In genomic region chr11:124868322-124869274, GRCh38 we compare ENCODE assay signal across 20 cellular contexts. TPM values are rescaled to one million over a fixed set of nuclear protein-coding genes. Genes with fewer than 3 reads are reported as not detected.
DNase-seq lines count a peak whose midpoint lies in the region; ATAC-seq, FAIRE-seq and TF ChIP-seq lines count a peak whose summit lies in the region.
"Had no signal": no experiment of that assay in that cellular context is flagged by ENCODE, and none has a peak within 500 bp of the region (broad histone marks: within the 10 kb centered on the region; RNA-seq: fewer than 3 reads in every experiment).

No MANE protein-coding gene starts in this region.

- no peaks in the 10 kb centered on the region for H3K36me3 Mint-ChIP-seq in activated naive CD4-positive, alpha-beta T cell treated with anti-CD3 and anti-CD28 coated beads for 36 hours (ENCODE audit: low read depth)

- POLR2A ChIA-PET in Panc1 (lab: Charles Lee): no interaction called here

- CTCF ChIA-PET in activated naive CD4-positive, alpha-beta T cell treated with anti-CD3 and anti-CD28 coated beads for 36 hours (lab: Charles Lee): interaction anchor here (0.9 to 1.5 kb wide), 2 partner anchors 30 to 122 kb away, joined by 4 read pairs; no protein-coding TSS in a partner anchor
- CTCF ChIA-PET in Panc1 (lab: Charles Lee): no interaction called here

- H3K4me3 ChIP-seq in Panc1 (ENCODE audit: low read depth in 2 of 2, low read length in 2 of 2) (no peak overlapping the region), epithelial cell of esophagus (ENCODE audit: low read length) (no peak overlapping the region)

- no peak overlapping the region for H3K27ac ChIP-seq in Panc1 (ENCODE audit: low read length)
- H3K27ac ChIP-seq: epithelial cell of prostate, upper lobe of left lung had no signal

- intact Hi-C loops in activated naive CD4-positive, alpha-beta T cell treated with anti-CD3 and anti-CD28 coated beads for 36 hours (cut with micrococcal nuclease): loop anchor here (10.0 kb wide), 1 partner anchor 454 kb away; no protein-coding TSS in a partner anchor
- intact Hi-C loops in Panc1 (cut with micrococcal nuclease; ENCODE audit: unreplicated experiment): no loop called here
- intact Hi-C loops in sciatic nerve (cut with DNase I): loop anchor here (10.0 kb wide), 1 partner anchor 194 kb away; the partner anchor contains the start of genes SIAE and SPA17

- FAIRE-seq in GM12892 (lab: Jason Lieb, UNC): no peak
- FAIRE-seq: GM19239 had no signal

- peak overlapping the region; percentile 28 for H3K4me3 Mint-ChIP-seq in activated naive CD4-positive, alpha-beta T cell treated with anti-CD3 and anti-CD28 coated beads for 36 hours
- H3K4me3 Mint-ChIP-seq: T-helper 1 cell treated with Interleukin-12 subunit alpha and Interleukin-12 subunit beta and Interleukin-4 antibody, amounts not matched to agents 30 μg/mL and 1 μg/mL, for 36 hours had no signal

- ATAC-seq in Panc1: no peak; the same call in 1 of the 2 replicates
- no peak for ATAC-seq in sciatic nerve
- no peak for ATAC-seq in GM18867 (IDR thresholded peaks at IDR 0.05; ENCODE audit: unreplicated experiment)

- H3K9me3 ChIP-seq in Panc1 (ENCODE audit: control insufficient read depth, insufficient read depth, low read depth, low read length): no peaks in the 10 kb centered on the region
- H3K9me3 ChIP-seq: upper lobe of left lung had no signal

- peaks cover 80% of the 10 kb centered on the region for H3K27me3 Mint-ChIP-seq in activated naive CD4-positive, alpha-beta T cell treated with anti-CD3 and anti-CD28 coated beads for 36 hours (ENCODE audit: low read depth)

- H3K27me3 ChIP-seq in Panc1 (ENCODE audit: control insufficient read depth, insufficient read depth, low read length): peaks cover 85% of the 10 kb centered on the region

- no peak for TF ChIP-seq POLR2A in GM12892 (IDR thresholded peaks at IDR 0.05; ENCODE audit: low read depth, low read length)

- H3K36me3 ChIP-seq in Panc1 (ENCODE audit: control insufficient read depth, insufficient read depth, low read length): no peaks in the 10 kb centered on the region
- H3K36me3 ChIP-seq: upper lobe of left lung had no signal

- no peak overlapping the region for H3K27ac Mint-ChIP-seq in activated naive CD4-positive, alpha-beta T cell treated with anti-CD3 and anti-CD28 coated beads for 36 hours
- H3K27ac Mint-ChIP-seq: T-helper 1 cell treated with Interleukin-12 subunit alpha and Interleukin-12 subunit beta and Interleukin-4 antibody, amounts not matched to agents 30 μg/mL and 1 μg/mL, for 36 hours had no signal

- no TSS peak for BruUV-seq in Panc1 (replicated peaks; lab: Mats Ljungman, UMichigan)

- H3K4me1 ChIP-seq in Panc1 (ENCODE audit: control insufficient read depth, insufficient read depth, low read length): peaks cover 27% of the 10 kb centered on the region

- in situ Hi-C loops in Panc1 (cut with HindIII; ENCODE audit: low pct_unique_long_range_greater_than_20kb, low sequenced_read_pairs): no loop called here

- no peaks in the 10 kb centered on the region for H3K9me3 Mint-ChIP-seq in activated naive CD4-positive, alpha-beta T cell treated with anti-CD3 and anti-CD28 coated beads for 36 hours
- H3K9me3 Mint-ChIP-seq: T-helper 1 cell treated with Interleukin-12 subunit alpha and Interleukin-12 subunit beta and Interleukin-4 antibody, amounts not matched to agents 30 μg/mL and 1 μg/mL, for 36 hours had no signal

- H3K4me1 Mint-ChIP-seq in activated naive CD4-positive, alpha-beta T cell treated with anti-CD3 and anti-CD28 coated beads for 36 hours (ENCODE audit: low read depth): peaks cover 34% of the 10 kb centered on the region

- DNase-seq in activated naive CD4-positive, alpha-beta T cell treated with anti-CD3 and anti-CD28 coated beads for 36 hours: no peak
- DNase-seq in activated naive CD4-positive, alpha-beta T cell (lab: John Stamatoyannopoulos, UW): no peak
- DNase-seq in Panc1 (ENCODE audit: low read depth, low spot score) (no peak), epithelial cell of esophagus (ENCODE audit: low read depth) (no peak), sciatic nerve (ENCODE audit: low spot score) (peak; percentile 43), GM12892 (ENCODE audit: insufficient read length) (no peak), AG20443 (ENCODE audit: low spot score) (no peak)
- DNase-seq: activated CD4-positive, CD25-positive, alpha-beta regulatory T cell treated with anti-CD3 and anti-CD28 coated beads, Interleukin-2, amount 50 U/mL, for 72 hours; GOT3; left cardiac atrium; NCI-H1436 treated with DMSO at 0.1 percent for 48 hours; stimulated activated CD4-positive, alpha-beta T cell treated with anti-CD3 and anti-CD28 coated beads, Interleukin-2, amount 100 ng/mL, for 48 hours had no signal

- TF ChIP-seq CTCF in Panc1 (IDR thresholded peaks at IDR 0.05) (peak; percentile 2; the same call in 1 of the 2 replicates), epithelial cell of esophagus (IDR thresholded peaks at IDR 0.05; ENCODE audit: insufficient read depth, low read depth, low read length, missing control alignments) (peak; percentile 3)

RNA-seq across cellular contexts. Expression of gene ROBO3, which starts 3.4 kb away (rescaled TPM):
- 10 to 100 TPM; 24.2 to 24.5 TPM for total RNA-seq in activated naive CD4-positive, alpha-beta T cell treated with anti-CD3 and anti-CD28 coated beads for 36 hours
- 12.0 TPM for total RNA-seq in Panc1 (2021; ENCODE audit: unreplicated experiment)
- 15.7 TPM for polyA plus RNA-seq in Panc1 (2012; ENCODE audit: insufficient read length)
- 36.6 TPM for total RNA-seq in sciatic nerve
- polyA plus RNA-seq in GM12892 (2012; ENCODE audit: missing spikeins): 1.0 TPM

RNA-seq across cellular contexts. Expression of gene ROBO4, which starts 29.1 kb away (rescaled TPM):
- not detected for total RNA-seq in activated naive CD4-positive, alpha-beta T cell treated with anti-CD3 and anti-CD28 coated beads for 36 hours
- 0.26 TPM for total RNA-seq in Panc1 (2021; ENCODE audit: unreplicated experiment)
- polyA plus RNA-seq in Panc1 (2012; ENCODE audit: insufficient read length): not detected
- 34.4 TPM for total RNA-seq in sciatic nerve
- not detected for polyA plus RNA-seq in GM12892 (2012; ENCODE audit: missing spikeins)

RNA-seq across cellular contexts. Expression of gene HEPN1, which starts 50.5 kb away (rescaled TPM):
- total RNA-seq in activated naive CD4-positive, alpha-beta T cell treated with anti-CD3 and anti-CD28 coated beads for 36 hours: not detected
- not detected for total RNA-seq in Panc1 (2021; ENCODE audit: unreplicated experiment)
- polyA plus RNA-seq in Panc1 (2012; ENCODE audit: insufficient read length): not detected
- total RNA-seq in sciatic nerve: not detected
- not detected for polyA plus RNA-seq in GM12892 (2012; ENCODE audit: missing spikeins)
- total RNA-seq: Daoy, left cardiac atrium, renal cortical epithelial cell, RPMI7951, upper lobe of left lung had no signal

Comparison
In these comparisons a context has a peak if more than half of its experiments do, and no peak if none do; other contexts are left out.
1. RNA of gene ROBO4, which starts 29.1 kb away (total RNA-seq): 34.4 TPM in sciatic nerve (single experiment); 0.26 TPM in Panc1 (single experiment) and not detected in activated naive CD4-positive, alpha-beta T cell treated with anti-CD3 and anti-CD28 coated beads for 36 hours; every median in the first group is over 10 times any median in the second.